In genomic region chr5:173789031-173789920, GRCh38 we compare ENCODE assay signal across 10 cellular contexts.
DNase-seq lines count a peak whose midpoint lies in the region; ATAC-seq lines count a peak whose summit lies in the region.
"Had no signal": no experiment of that assay in that cellular context is flagged by ENCODE, and none has a peak within 500 bp of the region (broad histone marks: within the 10 kb centered on the region; RNA-seq: fewer than 3 reads in every experiment).

No MANE protein-coding gene starts in this region.

- H3K27ac ChIP-seq in duodenal mucosa (ENCODE audit: low read depth, low read length), result peak overlapping the region; percentile 3
- H3K27ac ChIP-seq: SJCRH30 had no signal

- peak overlapping the region; percentile 23 to 26 for H3K9ac ChIP-seq in duodenal mucosa (ENCODE audit: low read depth in 1 of 2, low read length in 2 of 2)

- no peak for ATAC-seq in HG03159 (IDR thresholded peaks at IDR 0.05; ENCODE audit: unreplicated experiment)

- H3K4me1 ChIP-seq in duodenal mucosa (ENCODE audit: control insufficient read depth in 1 of 2, insufficient read depth in 2 of 2, low read length in 2 of 2), result peaks cover 38 to 45% of the 10 kb centered on the region in 2 donors

- H3K36me3 ChIP-seq in duodenal mucosa (ENCODE audit: control insufficient read depth in 1 of 2, insufficient read depth in 2 of 2, low read length in 2 of 2), result no peaks in the 10 kb centered on the region
- H3K36me3 ChIP-seq: SJCRH30 had no signal

- H3K9me3 ChIP-seq in duodenal mucosa (ENCODE audit: control insufficient read depth in 1 of 2, low read length in 2 of 2), result no peaks in the 10 kb centered on the region
- H3K9me3 ChIP-seq: SJCRH30 had no signal

- no peaks in the 10 kb centered on the region for H3K27me3 ChIP-seq in duodenal mucosa (ENCODE audit: control insufficient read depth in 1 of 2, insufficient read depth in 2 of 2, low read length in 2 of 2)
- H3K27me3 ChIP-seq: SJCRH30 had no signal

- DNase-seq in activated T-cell treated with anti-CD3 and anti-CD28 coated beads, Interleukin-2, amount 50 U/mL, for 48 hours, result peak; percentile 28 to 33
- DNase-seq in activated T-cell treated with anti-CD3 and anti-CD28 coated beads, Interleukin-2, amount 50 U/mL, for 1 hour, result no peak
- peak; percentile 66 for DNase-seq in MV-4-11 (lab: John Stamatoyannopoulos, UW)
- DNase-seq in stimulated activated CD4-positive, alpha-beta T cell treated with anti-CD3 and anti-CD28 coated beads, Interleukin-2, amount 100 ng/mL, for 48 hours, result peak; percentile 5 to 7
- no peak for DNase-seq in activated gamma-delta T cell treated with Interleukin-2 at 50 U/mL for 16 hours
- no peak for DNase-seq in NCI-H1694 treated with DMSO at 0.1 percent for 48 hours (lab: John Stamatoyannopoulos, UW)
- DNase-seq: cerebellar nuclear complex had no signal

- H3K4me3 ChIP-seq in duodenal mucosa (ENCODE audit: low read depth in 1 of 2, low read length in 2 of 2), result no peak overlapping the region
- H3K4me3 ChIP-seq: SJCRH30 had no signal

Comparison
In these comparisons a context has a peak if more than half of its experiments do, and no peak if none do; other contexts are left out.
1. DNase-seq: peak in activated T-cell treated with anti-CD3 and anti-CD28 coated beads, Interleukin-2, amount 50 U/mL, for 48 hours (2 of 2), MV-4-11 (single experiment) and stimulated activated CD4-positive, alpha-beta T cell treated with anti-CD3 and anti-CD28 coated beads, Interleukin-2, amount 100 ng/mL, for 48 hours (2 of 2); none in activated T-cell treated with anti-CD3 and anti-CD28 coated beads, Interleukin-2, amount 50 U/mL, for 1 hour (single experiment), activated gamma-delta T cell treated with Interleukin-2 at 50 U/mL for 16 hours (single experiment) and NCI-H1694 treated with DMSO at 0.1 percent for 48 hours (single experiment).